In genomic region chr5:125413861-125414260, GRCh38 we compare ENCODE assay signal across 24 cellular contexts.
A peak's percentile ranks its signal among the peaks of the same experiment; 100 is the strongest.
DNase-seq lines count a peak whose midpoint lies in the region; FAIRE-seq and TF ChIP-seq lines count a peak whose summit lies in the region.
"Had no signal": no experiment of that assay in that cellular context is flagged by ENCODE, and none has a peak within 500 bp of the region (broad histone marks: within the 10 kb centered on the region; RNA-seq: fewer than 3 reads in every experiment).

No MANE protein-coding gene starts in this region.

- peaks cover 30% of the 10 kb centered on the region for H3K4me1 ChIP-seq in HEK293 (ENCODE audit: control insufficient read depth, insufficient read depth, low read length)
- H3K4me1 ChIP-seq in effector memory CD4-positive, alpha-beta T cell (ENCODE audit: control insufficient read depth, insufficient read depth, low read length, poor library complexity, severe bottlenecking): no peaks in the 10 kb centered on the region

- H3K36me3 Mint-ChIP-seq in brain (no peaks in the 10 kb centered on the region), osteocyte (ENCODE audit: unreplicated experiment) (no peaks in the 10 kb centered on the region)
- H3K36me3 Mint-ChIP-seq: CD8-positive, alpha-beta T cell had no signal

- H3K36me3 ChIP-seq in HEK293 (ENCODE audit: control insufficient read depth in 2 of 2, insufficient read depth in 1 of 2, low read length in 2 of 2): no peaks in the 10 kb centered on the region
- no peaks in the 10 kb centered on the region for H3K36me3 ChIP-seq in effector memory CD4-positive, alpha-beta T cell (ENCODE audit: control insufficient read depth, insufficient read depth, low read length)
- H3K36me3 ChIP-seq: ovary, transverse colon had no signal

- H3K27me3 ChIP-seq in effector memory CD4-positive, alpha-beta T cell (replicated peaks; ENCODE audit: control insufficient read depth, insufficient read depth, low read length, poor library complexity, severe bottlenecking): no peaks in the 10 kb centered on the region
- H3K27me3 ChIP-seq: ovary, transverse colon had no signal

- H3K27ac Mint-ChIP-seq in brain (peak overlapping the region; percentile 89 to 99 (median 98)), osteocyte (ENCODE audit: unreplicated experiment) (peak overlapping the region; percentile 99)
- H3K27ac Mint-ChIP-seq: activated CD4-positive, alpha-beta memory T cell treated with anti-CD3 and anti-CD28 coated beads, Interleukin-2, amount 10 ng/mL, durations not matched to agents 7 days and 5 days; CD8-positive, alpha-beta T cell had no signal

- peak overlapping the region; percentile 89; the same call in 1 of the 2 replicates for H3K27ac ChIP-seq in HEK293 (ENCODE audit: extremely low read depth, low read depth, low read length)
- no peak overlapping the region for H3K27ac ChIP-seq in effector memory CD4-positive, alpha-beta T cell (ENCODE audit: insufficient read depth, low read length, poor library complexity, severe bottlenecking)
- H3K27ac ChIP-seq: ovary, SK-N-MC had no signal

- POLR2A ChIA-PET in HEK293 (lab: Yijun Ruan, JAX): no interaction called here

- no peak overlapping the region for H3K4me3 ChIP-seq in HEK293 (ENCODE audit: low read depth, low read length)
- no peak overlapping the region for H3K4me3 ChIP-seq in effector memory CD4-positive, alpha-beta T cell (ENCODE audit: insufficient read depth, low read depth, low read length, poor library complexity, severe bottlenecking)
- H3K4me3 ChIP-seq: ovary, SK-N-MC, transverse colon had no signal

- H3K9me3 Mint-ChIP-seq in brain (peaks cover 0 to 6% (median 0%) of the 10 kb centered on the region in 5 experiments), osteocyte (ENCODE audit: unreplicated experiment) (no peaks in the 10 kb centered on the region)

- CTCF ChIA-PET in HEK293 (lab: Yijun Ruan, JAX): interaction anchor here (1.1 kb wide), 1 partner anchor 155 kb away, joined by 3 read pairs; no protein-coding TSS in a partner anchor

- peaks cover 81% of the 10 kb centered on the region for H3K4me1 Mint-ChIP-seq in brain
- H3K4me1 Mint-ChIP-seq in osteocyte (ENCODE audit: unreplicated experiment): peaks cover 55% of the 10 kb centered on the region
- H3K4me1 Mint-ChIP-seq: activated CD4-positive, alpha-beta memory T cell treated with anti-CD3 and anti-CD28 coated beads, Interleukin-2, amount 10 ng/mL, durations not matched to agents 7 days and 5 days had no signal

- DNase-seq in kidney tubule cell (ENCODE audit: low spot score): peak; percentile 31
- DNase-seq in osteocyte (ENCODE audit: extremely low spot score, unreplicated experiment): no peak
- no peak for DNase-seq in NCI-H2107 treated with DMSO at 0.1 percent for 48 hours (lab: John Stamatoyannopoulos, UW; ENCODE audit: unreplicated experiment)
- DNase-seq in NCI-H1436 (lab: John Stamatoyannopoulos, UW): no peak
- DNase-seq in effector memory CD4-positive, alpha-beta T cell: no peak
- DNase-seq in RCC 7860 (ENCODE audit: low spot score): no peak
- DNase-seq: activated CD4-positive, alpha-beta memory T cell treated with anti-CD3 and anti-CD28 coated beads, Interleukin-2, amount 10 ng/mL, durations not matched to agents 7 days and 5 days; activated CD4-positive, CD25-positive, alpha-beta regulatory T cell; activated naive CD4-positive, alpha-beta T cell; aorta; CD8-positive, alpha-beta T cell; kidney; NCI-H2107; NCI-H748 treated with DMSO at 0.1 percent for 48 hours; ovary; stimulated activated CD4-positive, alpha-beta T cell treated with anti-CD3 and anti-CD28 coated beads, Interleukin-1b, Interleukin-23, amount 100 ng/mL, for 48 hours; stimulated activated naive CD4-positive, alpha-beta T cell; T-helper 9 cell; transverse colon had no signal

- no peaks in the 10 kb centered on the region for H3K9me3 ChIP-seq in HEK293 (ENCODE audit: control insufficient read depth, insufficient read depth, low read depth, low read length)
- H3K9me3 ChIP-seq in effector memory CD4-positive, alpha-beta T cell (ENCODE audit: control insufficient read depth, low read length): no peaks in the 10 kb centered on the region
- H3K9me3 ChIP-seq: ovary, transverse colon had no signal

- H3K27me3 Mint-ChIP-seq in brain (no peaks in the 10 kb centered on the region), osteocyte (ENCODE audit: unreplicated experiment) (no peaks in the 10 kb centered on the region)
- H3K27me3 Mint-ChIP-seq: activated CD4-positive, alpha-beta memory T cell treated with anti-CD3 and anti-CD28 coated beads, Interleukin-2, amount 10 ng/mL, durations not matched to agents 7 days and 5 days had no signal

- no peak for FAIRE-seq in RCC 7860 (lab: Jason Lieb, UNC)
- FAIRE-seq: GM18507, HTR-8/SVneo, kidney had no signal

- TF ChIP-seq CTCF in HEK293 (tag by site-specific recombination; IDR thresholded peaks at IDR 0.05) (no peak), brain (conservative IDR thresholded peaks at IDR 0.05) (no peak), osteocyte (IDR thresholded peaks at IDR 0.05) (no peak)

- peak overlapping the region; percentile 75 to 84 (median 80) for H3K4me3 Mint-ChIP-seq in brain
- no peak overlapping the region for H3K4me3 Mint-ChIP-seq in osteocyte (ENCODE audit: unreplicated experiment)
- H3K4me3 Mint-ChIP-seq: activated CD4-positive, alpha-beta memory T cell treated with anti-CD3 and anti-CD28 coated beads, Interleukin-2, amount 10 ng/mL, durations not matched to agents 7 days and 5 days; CD8-positive, alpha-beta T cell had no signal

TF ChIP-seq in HEK293, 187 proteins besides CTCF, POLR2A, EP300 and RAD21:
- no peak for TF ChIP-seq ZNF626 (tag by site-specific recombination; IDR thresholded peaks at IDR 0.05)
- TF ChIP-seq HOXD13 (CRISPR knock-in tag; IDR thresholded peaks at IDR 0.05; ENCODE audit: borderline replicate concordance): no peak
- no peak for TF ChIP-seq EGR2 (tag by site-specific recombination; IDR thresholded peaks at IDR 0.05; ENCODE audit: low read depth)
- no peak for TF ChIP-seq REPIN1 (tag by site-specific recombination; IDR thresholded peaks at IDR 0.05; ENCODE audit: low read depth)
- TF ChIP-seq ZNF341 (tag by site-specific recombination; IDR thresholded peaks at IDR 0.05; ENCODE audit: low read depth): no peak
- TF ChIP-seq ZNF433 (tag by site-specific recombination; IDR thresholded peaks at IDR 0.05; ENCODE audit: low read depth): no peak
- no peak for TF ChIP-seq IKZF3 (tag by site-specific recombination; IDR thresholded peaks at IDR 0.05)
- no peak for TF ChIP-seq ZNF19 (tag by site-specific recombination; IDR thresholded peaks at IDR 0.05; ENCODE audit: low read depth)
- no peak for TF ChIP-seq GLIS2 (tag by site-specific recombination; IDR thresholded peaks at IDR 0.05)
- TF ChIP-seq KLF16 (tag by site-specific recombination; IDR thresholded peaks at IDR 0.05): no peak
- TF ChIP-seq, protein P1, sequence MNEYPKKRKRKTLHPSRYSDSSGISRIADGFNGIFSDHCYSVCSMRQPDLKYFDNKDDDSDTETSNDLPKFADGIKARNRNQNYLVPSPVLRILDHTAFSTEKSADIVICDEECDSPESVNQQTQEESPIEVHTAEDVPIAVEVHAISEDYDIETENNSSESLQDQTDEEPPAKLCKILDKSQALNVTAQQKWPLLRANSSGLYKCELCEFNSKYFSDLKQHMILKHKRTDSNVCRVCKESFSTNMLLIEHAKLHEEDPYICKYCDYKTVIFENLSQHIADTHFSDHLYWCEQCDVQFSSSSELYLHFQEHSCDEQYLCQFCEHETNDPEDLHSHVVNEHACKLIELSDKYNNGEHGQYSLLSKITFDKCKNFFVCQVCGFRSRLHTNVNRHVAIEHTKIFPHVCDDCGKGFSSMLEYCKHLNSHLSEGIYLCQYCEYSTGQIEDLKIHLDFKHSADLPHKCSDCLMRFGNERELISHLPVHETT (tag by site-specific recombination; IDR thresholded peaks at IDR 0.05): no peak
- TF ChIP-seq MZF1 (tag by site-specific recombination; IDR thresholded peaks at IDR 0.05; ENCODE audit: borderline replicate concordance): no peak
- TF ChIP-seq ZFP3 (tag by site-specific recombination; IDR thresholded peaks at IDR 0.05; ENCODE audit: low read depth): no peak
- no peak for TF ChIP-seq ZEB2 (tag by site-specific recombination; IDR thresholded peaks at IDR 0.05)
- TF ChIP-seq ZNF558 (tag by site-specific recombination; IDR thresholded peaks at IDR 0.05): no peak
